Comparison of ENCODE assay signal across 1 cellular context in genomic region chr4:147550626-147551250, GRCh38.
TF ChIP-seq lines count a peak whose summit lies in the region.

No MANE protein-coding gene starts in this region.

TF ChIP-seq in WTC11, 78 proteins besides CTCF, POLR2A, EP300 and RAD21 (continued from another document):
- TF ChIP-seq AR (CRISPR knock-in tag; IDR thresholded peaks at IDR 0.05) (no peak), FOXP1 (CRISPR knock-in tag; IDR thresholded peaks at IDR 0.05; ENCODE audit: borderline replicate concordance) (no peak), ZNF416 (CRISPR knock-in tag; IDR thresholded peaks at IDR 0.05) (no peak), ETV6 (CRISPR knock-in tag; IDR thresholded peaks at IDR 0.05) (no peak), ZNF512 (CRISPR knock-in tag; IDR thresholded peaks at IDR 0.05; ENCODE audit: borderline replicate concordance) (no peak), JAZF1 (CRISPR knock-in tag; IDR thresholded peaks at IDR 0.05) (no peak), E2F1 (CRISPR knock-in tag; IDR thresholded peaks at IDR 0.05) (no peak), AFF4 (CRISPR knock-in tag; IDR thresholded peaks at IDR 0.05; ENCODE audit: borderline replicate concordance) (no peak), NR1H2 (CRISPR knock-in tag; IDR thresholded peaks at IDR 0.05) (no peak), ATF2 (CRISPR knock-in tag; IDR thresholded peaks at IDR 0.05; ENCODE audit: borderline replicate concordance, low read depth) (no peak), ZNF317 (CRISPR knock-in tag; IDR thresholded peaks at IDR 0.05; ENCODE audit: borderline replicate concordance, low read depth) (no peak)
